In the genomic region with DNA sequence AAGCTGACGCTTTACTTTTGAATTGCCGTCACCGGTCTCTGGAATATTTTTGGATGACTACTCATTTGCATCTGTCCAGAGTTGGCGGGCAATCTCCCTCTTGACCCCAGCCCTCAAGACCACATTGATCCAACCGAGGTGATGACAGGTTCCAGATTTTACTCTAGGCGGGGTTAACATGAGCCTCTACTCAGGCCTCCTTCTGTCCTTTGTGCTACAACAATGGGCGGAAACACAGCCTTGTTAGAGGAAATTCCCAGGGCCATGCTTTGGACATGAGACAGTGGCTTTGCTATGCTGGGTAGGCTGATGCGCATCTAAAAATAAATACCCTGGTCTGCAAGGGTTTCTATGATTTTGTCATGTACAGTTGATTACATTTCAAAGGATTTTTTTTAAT, we compare ENCODE assay signal across 23 cellular contexts. TPM values are rescaled to one million over a fixed set of nuclear protein-coding genes. Genes with fewer than 3 reads are reported as not detected.
DNase-seq lines count a peak whose midpoint lies in the region; ATAC-seq and TF ChIP-seq lines count a peak whose summit lies in the region.
"Had no signal": no experiment of that assay in that cellular context is flagged by ENCODE, and none has a peak within 500 bp of the region (broad histone marks: within the 10 kb centered on the region; RNA-seq: fewer than 3 reads in every experiment).

No MANE protein-coding gene starts in this region.

- H3K27ac ChIP-seq in esophagus muscularis mucosa (replicated peaks in 1 of 4) (peak overlapping the region; percentile 22 to 51 (median 40)), trophoblast cell (ENCODE audit: low read depth, low read length) (no peak overlapping the region), PC-9 (no peak overlapping the region), sigmoid colon (peak overlapping the region in 1 of 4 donors; percentile 33)
- H3K27ac ChIP-seq: SK-N-MC, vagina had no signal

- H4K12ac ChIP-seq in trophoblast cell (ENCODE audit: low read depth, low read length): no peak overlapping the region

- H3K79me1 ChIP-seq in trophoblast cell (ENCODE audit: low read length): no peaks in the 10 kb centered on the region

- H2AFZ ChIP-seq in trophoblast cell (ENCODE audit: insufficient read depth, low read length, poor library complexity) (no peak overlapping the region), PC-9 (no peak overlapping the region)

- H3K9me3 ChIP-seq in esophagus muscularis mucosa (no peaks in the 10 kb centered on the region), trophoblast cell (ENCODE audit: insufficient read depth, low read depth, low read length) (no peaks in the 10 kb centered on the region), PC-9 (ENCODE audit: insufficient read depth, low read depth) (peaks cover 3% of the 10 kb centered on the region; the same call in 1 of the 2 replicates), sigmoid colon (no peaks in the 10 kb centered on the region)
- H3K9me3 ChIP-seq: vagina had no signal

- no peak overlapping the region for H3K23ac ChIP-seq in trophoblast cell (ENCODE audit: low read length)

- H3K27me3 ChIP-seq in esophagus muscularis mucosa: no peaks in the 10 kb centered on the region
- no peaks in the 10 kb centered on the region for H3K27me3 ChIP-seq in trophoblast cell (ENCODE audit: insufficient read depth, low read length)
- H3K27me3 ChIP-seq in PC-9 (ENCODE audit: insufficient read depth, low read depth): no peaks in the 10 kb centered on the region
- H3K27me3 ChIP-seq in sigmoid colon: no peaks in the 10 kb centered on the region
- H3K27me3 ChIP-seq: vagina had no signal

- H3K9ac ChIP-seq in trophoblast cell (ENCODE audit: low read length): no peak overlapping the region

- H3K4me3 Mint-ChIP-seq in effector memory CD8-positive, alpha-beta T cell: no peak overlapping the region
- H3K4me3 Mint-ChIP-seq: activated naive CD4-positive, alpha-beta T cell treated with anti-CD3 and anti-CD28 coated beads, Interleukin-2, amount 10 ng/mL, durations not matched to agents 7 days and 5 days; CD4-positive, CD25-positive, alpha-beta regulatory T cell; IgD-negative memory B cell; nephron progenitor cell had no signal

- H2BK5ac ChIP-seq in trophoblast cell (ENCODE audit: low read depth, low read length, poor library complexity): no peak overlapping the region

- H3K9me3 Mint-ChIP-seq in effector memory CD8-positive, alpha-beta T cell: no peaks in the 10 kb centered on the region
- H3K9me3 Mint-ChIP-seq: activated naive CD4-positive, alpha-beta T cell treated with anti-CD3 and anti-CD28 coated beads, Interleukin-2, amount 10 ng/mL, durations not matched to agents 7 days and 5 days had no signal

- no peak overlapping the region for H3K18ac ChIP-seq in trophoblast cell (ENCODE audit: low read length)

- no peaks in the 10 kb centered on the region for H3K36me3 ChIP-seq in esophagus muscularis mucosa
- no peaks in the 10 kb centered on the region for H3K36me3 ChIP-seq in trophoblast cell (ENCODE audit: control insufficient read depth in 1 of 2, insufficient read depth in 2 of 2, low read length in 2 of 2)
- no peaks in the 10 kb centered on the region for H3K36me3 ChIP-seq in PC-9 (ENCODE audit: low read depth)
- no peaks in the 10 kb centered on the region for H3K36me3 ChIP-seq in sigmoid colon
- H3K36me3 ChIP-seq: vagina had no signal

- no peak overlapping the region for H3K14ac ChIP-seq in trophoblast cell (ENCODE audit: low read length)

- H3K9me2 ChIP-seq in PC-9 (ENCODE audit: insufficient read depth): no peaks in the 10 kb centered on the region

- no peaks in the 10 kb centered on the region for H3F3A ChIP-seq in PC-9 (ENCODE audit: insufficient read depth, low read depth)

- H3K4me2 ChIP-seq in trophoblast cell (ENCODE audit: low read length) (no peak overlapping the region), PC-9 (no peak overlapping the region)

- H3K4me1 Mint-ChIP-seq in effector memory CD8-positive, alpha-beta T cell (ENCODE audit: low read depth in 2 of 2): no peaks in the 10 kb centered on the region
- H3K4me1 Mint-ChIP-seq: activated naive CD4-positive, alpha-beta T cell treated with anti-CD3 and anti-CD28 coated beads, Interleukin-2, amount 10 ng/mL, durations not matched to agents 7 days and 5 days; CD4-positive, CD25-positive, alpha-beta regulatory T cell; IgD-negative memory B cell had no signal

- no peak for ATAC-seq in effector memory CD8-positive, alpha-beta T cell (replicated peaks)

- H3K36me3 Mint-ChIP-seq in effector memory CD8-positive, alpha-beta T cell (ENCODE audit: insufficient read depth): no peaks in the 10 kb centered on the region
- H3K36me3 Mint-ChIP-seq: activated naive CD4-positive, alpha-beta T cell treated with anti-CD3 and anti-CD28 coated beads, Interleukin-2, amount 10 ng/mL, durations not matched to agents 7 days and 5 days; CD4-positive, CD25-positive, alpha-beta regulatory T cell had no signal

- no peak overlapping the region for H2BK12ac ChIP-seq in trophoblast cell (ENCODE audit: low read length)

- BruUV-seq in PC-9 (replicated peaks; lab: Mats Ljungman, UMichigan): no TSS peak

- DNase-seq in NCI-H69 (lab: John Stamatoyannopoulos, UW) (peak; percentile 28), esophagus muscularis mucosa (ENCODE audit: extremely low spot score) (no peak), kidney tubule cell (ENCODE audit: low spot score) (peak; percentile 59), trophoblast cell (peak; percentile 35 to 73), SIG-M5 (lab: John Stamatoyannopoulos, UW) (no peak), PC-9 (no peak), sigmoid colon (no peak)
- no peak for DNase-seq in effector memory CD8-positive, alpha-beta T cell
- DNase-seq: activated CD4-positive, alpha-beta T cell treated with anti-CD3 and anti-CD28 coated beads for 48 hours; activated naive CD4-positive, alpha-beta T cell treated with anti-CD3 and anti-CD28 coated beads, Interleukin-2, amount 10 ng/mL, durations not matched to agents 7 days and 5 days; CD4-positive, CD25-positive, alpha-beta regulatory T cell; DMS79; H7; MM.1S; NCI-H2029 treated with DMSO at 0.1 percent for 48 hours; nephron progenitor cell; retina; stimulated activated CD4-positive, alpha-beta T cell treated with anti-CD3 and anti-CD28 coated beads, Interleukin-2, amount 100 ng/mL, for 24 hours; T-helper 9 cell had no signal

- H3K4me3 ChIP-seq in esophagus muscularis mucosa (no peak overlapping the region), trophoblast cell (ENCODE audit: low read depth, low read length) (no peak overlapping the region), PC-9 (no peak overlapping the region), sigmoid colon (no peak overlapping the region)
- H3K4me3 ChIP-seq: SK-N-MC, vagina had no signal

- TF ChIP-seq EP300 in esophagus muscularis mucosa (IDR thresholded peaks at IDR 0.05): no peak
- no peak for TF ChIP-seq EP300 in sigmoid colon (IDR thresholded peaks at IDR 0.05)

- H3K4ac ChIP-seq in trophoblast cell (ENCODE audit: low read depth, low read length): no peak overlapping the region

- no peak overlapping the region for H2BK120ac ChIP-seq in trophoblast cell (ENCODE audit: insufficient read depth, low read length, poor library complexity)

- no peak for TF ChIP-seq CTCF in esophagus muscularis mucosa (IDR thresholded peaks at IDR 0.05)
- no peak for TF ChIP-seq CTCF in PC-9 (conservative IDR thresholded peaks at IDR 0.05)
- TF ChIP-seq CTCF in sigmoid colon (IDR thresholded peaks at IDR 0.05): no peak

- no peaks in the 10 kb centered on the region for H4K20me1 ChIP-seq in PC-9 (ENCODE audit: insufficient read depth)

- WGBS in esophagus muscularis mucosa: 76% methylated on average over 8 of the region's 8 CpGs
- WGBS in trophoblast cell (ENCODE audit: extremely low coverage, insufficient coverage, insufficient read length): no CpG with 5 or more reads among the region's 8 CpGs
- 88 to 93% methylated on average over 8 of the region's 8 CpGs for WGBS in sigmoid colon, 2 donors

- intact Hi-C loops in esophagus muscularis mucosa (cut with DNase I) (no loop called here), PC-9 (cut with micrococcal nuclease; ENCODE audit: unreplicated experiment) (no loop called here), sigmoid colon (cut with DNase I) (no loop called here)

- no peak overlapping the region for H4K8ac ChIP-seq in trophoblast cell (ENCODE audit: low read depth, low read length)

- H3K79me2 ChIP-seq in trophoblast cell (ENCODE audit: control insufficient read depth, insufficient read depth, low read length, poor library complexity) (no peaks in the 10 kb centered on the region), PC-9 (ENCODE audit: low read depth) (no peaks in the 10 kb centered on the region)

- no peak overlapping the region for H4K91ac ChIP-seq in trophoblast cell (ENCODE audit: low read depth, low read length)

- POLR2A ChIA-PET in PC-9 (lab: Charles Lee; ENCODE audit: unreplicated experiment): no interaction called here

- H3K4me1 ChIP-seq in esophagus muscularis mucosa (peaks cover 0 to 8% (median 6%) of the 10 kb centered on the region in 4 donors), trophoblast cell (ENCODE audit: control insufficient read depth in 1 of 2, insufficient read depth in 2 of 2, low read length in 2 of 2) (peaks cover 0 to 2% of the 10 kb centered on the region in 2 experiments), PC-9 (replicated peaks; ENCODE audit: insufficient read depth) (no peaks in the 10 kb centered on the region), sigmoid colon (no peaks in the 10 kb centered on the region)
- H3K4me1 ChIP-seq: vagina had no signal

- peaks cover 0 to 27% of the 10 kb centered on the region in 2 donors for H3K27me3 Mint-ChIP-seq in effector memory CD8-positive, alpha-beta T cell
- H3K27me3 Mint-ChIP-seq: activated naive CD4-positive, alpha-beta T cell treated with anti-CD3 and anti-CD28 coated beads, Interleukin-2, amount 10 ng/mL, durations not matched to agents 7 days and 5 days; CD4-positive, CD25-positive, alpha-beta regulatory T cell had no signal

- H2AK5ac ChIP-seq in trophoblast cell (ENCODE audit: low read length): no peak overlapping the region

- TF ChIP-seq POLR2A in esophagus muscularis mucosa (IDR thresholded peaks at IDR 0.05; ENCODE audit: low read depth) (no peak), sigmoid colon (IDR thresholded peaks at IDR 0.05) (no peak)

- H3K27ac Mint-ChIP-seq in effector memory CD8-positive, alpha-beta T cell: no peak overlapping the region
- H3K27ac Mint-ChIP-seq: activated naive CD4-positive, alpha-beta T cell treated with anti-CD3 and anti-CD28 coated beads, Interleukin-2, amount 10 ng/mL, durations not matched to agents 7 days and 5 days; CD4-positive, CD25-positive, alpha-beta regulatory T cell; IgD-negative memory B cell; nephron progenitor cell had no signal

- CTCF ChIA-PET in PC-9 (lab: Charles Lee): no interaction called here

RNA-seq across cellular contexts. Expression of gene ADGRF5, which starts 27.0 kb away (rescaled TPM):
- total RNA-seq in esophagus muscularis mucosa (10 to 100 TPM; 17.0 to 37.8 (median 29.1) TPM), PC-9 (2021) (23.1 and 40.0 TPM in 2 replicates), sigmoid colon (10 to 100 TPM in 1 of 4 donors, 1 to 10 TPM in 3; 7.3 to 15.0 (median 9.0) TPM)
- 0.25 and 0.30 TPM in 2 replicates for polyA plus RNA-seq in trophoblast cell (2013)
- 1 to 10 TPM; 1.2 to 3.3 (median 1.4) TPM for polyA plus RNA-seq in sigmoid colon
- total RNA-seq: CD4-positive, CD25-positive, alpha-beta regulatory T cell had no signal
- polyA plus RNA-seq: AG04450; CD4-positive, CD25-positive, alpha-beta regulatory T cell; IgD-negative memory B cell had no signal

Comparison
In these comparisons a context has a peak if more than half of its experiments do, and no peak if none do; other contexts are left out.
1. DNase-seq: peak in NCI-H69 (single experiment), kidney tubule cell (single experiment) and trophoblast cell (2 of 2); none in esophagus muscularis mucosa (single experiment), effector memory CD8-positive, alpha-beta T cell (0 of 3), SIG-M5 (single experiment), PC-9 (0 of 2) and sigmoid colon (single experiment).
2. H3K27ac ChIP-seq: peak in esophagus muscularis mucosa (4 of 4); none in trophoblast cell (single experiment) and PC-9 (single experiment).